Comparison of ENCODE assay signal across 7 cellular contexts in genomic region chr18:72152935-72153334, GRCh38.
"Had no signal": no experiment of that assay in that cellular context is flagged by ENCODE, and none has a peak within 500 bp of the region (broad histone marks: within the 10 kb centered on the region; RNA-seq: fewer than 3 reads in every experiment).

No MANE protein-coding gene starts in this region.

- H3K9me3 Mint-ChIP-seq: IgD-negative memory B cell had no signal

- ATAC-seq: K562 had no signal

- FAIRE-seq: HTR-8/SVneo, K562 had no signal

- H3K27ac ChIP-seq: HL-60 had no signal

- DNase-seq: IMR-90, KBM-7, KG1 had no signal

- H3K4me1 Mint-ChIP-seq: IgD-negative memory B cell had no signal

- H3K4me3 ChIP-seq: K562 had no signal

- H3K27ac Mint-ChIP-seq: IgD-negative memory B cell had no signal

- H3K27me3 Mint-ChIP-seq: IgD-negative memory B cell had no signal

- H3K36me3 Mint-ChIP-seq: IgD-negative memory B cell had no signal
